18 cellular contexts compared by ENCODE assay signal in genomic region chr9:94944623-94945022, GRCh38.
DNase-seq lines count a peak whose midpoint lies in the region; ATAC-seq, FAIRE-seq and TF ChIP-seq lines count a peak whose summit lies in the region.
"Had no signal": no experiment of that assay in that cellular context is flagged by ENCODE, and none has a peak within 500 bp of the region (broad histone marks: within the 10 kb centered on the region; RNA-seq: fewer than 3 reads in every experiment).

No MANE protein-coding gene starts in this region.

- ATAC-seq in IMR-90 (ENCODE audit: low read depth) = no peak
- no peak for ATAC-seq in K562
- ATAC-seq in foreskin keratinocyte = no peak
- ATAC-seq in HG03457 (IDR thresholded peaks at IDR 0.05; ENCODE audit: unreplicated experiment) = no peak
- no peak for ATAC-seq in HG03565 (IDR thresholded peaks at IDR 0.05; ENCODE audit: unreplicated experiment)
- ATAC-seq in HG03108 (IDR thresholded peaks at IDR 0.05; ENCODE audit: unreplicated experiment) = no peak
- ATAC-seq: activated CD4-positive, CD25-positive, alpha-beta regulatory T cell treated with anti-CD3 and anti-CD28 coated beads, Interleukin-2, amount 50 U/mL, for 24 hours; left lobe of liver had no signal

- no peak overlapping the region for H3K23ac ChIP-seq in IMR-90 (ENCODE audit: low read depth, low read length)

- no peaks in the 10 kb centered on the region for H3K79me2 ChIP-seq in K562 (ENCODE audit: control insufficient read depth, insufficient read depth, low read length)

- H2BK5ac ChIP-seq in IMR-90 (ENCODE audit: low read depth, low read length, poor library complexity, severe bottlenecking) = peak overlapping the region; percentile 75

- H3K4ac ChIP-seq in IMR-90 (ENCODE audit: low read depth, low read length) = no peak overlapping the region; the same call in 1 of the 2 replicates

- H3K36me3 Mint-ChIP-seq in activated CD4-positive, alpha-beta T cell treated with anti-CD3 and anti-CD28 coated beads, Interleukin-2, amount 10 ng/mL, durations not matched to agents 24 days and 14 days (ENCODE audit: low read depth) = no peaks in the 10 kb centered on the region

- H3K9me1 ChIP-seq in IMR-90 (ENCODE audit: insufficient read depth, low read length) (peaks cover 13% of the 10 kb centered on the region), K562 (ENCODE audit: control insufficient read depth, insufficient read depth, low read length) (no peaks in the 10 kb centered on the region)

- H3K4me1 ChIP-seq in IMR-90 (ENCODE audit: control insufficient read depth, insufficient read depth, low read length) (peaks cover 20% of the 10 kb centered on the region), K562 (replicated peaks in 1 of 2; ENCODE audit: control insufficient read depth in 2 of 2, insufficient read depth in 2 of 2, low read length in 2 of 2) (peaks cover 0 to 9% of the 10 kb centered on the region in 2 experiments; a peak in 2 of 5 replicates), foreskin keratinocyte (peaks cover 17% of the 10 kb centered on the region)

- TF ChIP-seq POLR2A in IMR-90 (IDR thresholded peaks at IDR 0.05; ENCODE audit: low read depth, low read length) (no peak), K562 (conservative IDR thresholded peaks at IDR 0.05) (no peak)

- peak overlapping the region; percentile 33; the same call in 1 of the 2 replicates for H3K18ac ChIP-seq in IMR-90 (ENCODE audit: low read depth, low read length)

- no peaks in the 10 kb centered on the region for H3K9me3 ChIP-seq in IMR-90 (ENCODE audit: control insufficient read depth, insufficient read depth, low read length)
- H3K9me3 ChIP-seq in K562 (replicated peaks; ENCODE audit: control insufficient read depth, insufficient read depth, low read depth, low read length) = no peaks in the 10 kb centered on the region
- H3K9me3 ChIP-seq: spleen, thyroid gland had no signal

- no peak overlapping the region for H3K14ac ChIP-seq in IMR-90 (replicated peaks; ENCODE audit: low read depth, low read length)

- H4K91ac ChIP-seq in IMR-90 (ENCODE audit: insufficient read depth, low read depth, low read length) = peak overlapping the region; percentile 38; the same call in 1 of the 2 replicates

- H3K27me3 ChIP-seq in IMR-90 (ENCODE audit: control insufficient read depth, insufficient read depth, low read length) = no peaks in the 10 kb centered on the region
- H3K27me3 ChIP-seq in K562 (ENCODE audit: control insufficient read depth in 2 of 2, insufficient read depth in 2 of 2, low read length in 2 of 2) = no peaks in the 10 kb centered on the region
- H3K27me3 ChIP-seq in foreskin keratinocyte = no peaks in the 10 kb centered on the region
- H3K27me3 ChIP-seq: spleen, thyroid gland had no signal

- 0 out of 4 replicates have a peak overlapping the region, but pooled peaks of 1 of the 2 experiments have one; percentile 20 for H4K8ac ChIP-seq in IMR-90 (ENCODE audit: low read depth in 2 of 2, low read length in 2 of 2)

- H3K36me3 ChIP-seq in IMR-90 (ENCODE audit: control insufficient read depth, insufficient read depth, low read length) (no peaks in the 10 kb centered on the region), K562 (ENCODE audit: control insufficient read depth, insufficient read depth, low read length) (no peaks in the 10 kb centered on the region)
- H3K36me3 ChIP-seq: spleen, thyroid gland had no signal

- TF ChIP-seq CTCF in IMR-90 (conservative IDR thresholded peaks at IDR 0.05; ENCODE audit: low read depth, low read length) = no peak
- TF ChIP-seq CTCF in K562 (IDR thresholded peaks at IDR 0.05 in 2 of 3, conservative IDR thresholded peaks at IDR 0.05 in 1 of 3; ENCODE audit: insufficient read depth in 2 of 3, low read depth in 1 of 3, low read length in 3 of 3) = no peak
- no peak for TF ChIP-seq CTCF in foreskin keratinocyte (conservative IDR thresholded peaks at IDR 0.05)

- H4K20me1 ChIP-seq in IMR-90 (ENCODE audit: insufficient read depth, low read length) (no peaks in the 10 kb centered on the region), K562 (replicated peaks; ENCODE audit: control insufficient read depth, insufficient read depth, low read length) (no peaks in the 10 kb centered on the region)

- BruUV-seq in IMR-90 (replicated peaks; lab: Mats Ljungman, UMichigan) (no TSS peak), K562 (replicated peaks; lab: Mats Ljungman, UMichigan) (no TSS peak)

- H3K27ac Mint-ChIP-seq in activated CD4-positive, alpha-beta T cell treated with anti-CD3 and anti-CD28 coated beads, Interleukin-2, amount 10 ng/mL, durations not matched to agents 24 days and 14 days = no peak overlapping the region
- H3K27ac Mint-ChIP-seq: B cell; T-helper 2 cell treated with Interferon-gamma antibody and Interleukin-4, amounts not matched to agents 5 μg/mL and 100 μg/mL, for 36 hours had no signal

- H2BK15ac ChIP-seq in IMR-90 (ENCODE audit: low read depth, low read length) = 0 out of 3 replicates have a peak overlapping the region, but pooled peaks have one; percentile 8

- in situ Hi-C loops in IMR-90 (cut with MboI; ENCODE audit: low sequenced_read_pairs) = no loop called here
- in situ Hi-C loops in K562 (cut with MboI) = no loop called here

- H3K4me3 ChIP-seq in IMR-90 (ENCODE audit: insufficient read depth, low read depth, low read length) (no peak overlapping the region), K562 (no peak overlapping the region), skin epidermis (no peak overlapping the region)
- H3K4me3 ChIP-seq: spleen, thyroid gland had no signal

- peak overlapping the region; percentile 58 for H2BK120ac ChIP-seq in IMR-90 (ENCODE audit: low read depth, low read length)

- H3K56ac ChIP-seq in IMR-90 (ENCODE audit: extremely low read depth, insufficient read depth, low read length) = no peak overlapping the region

- H3K4me2 ChIP-seq in IMR-90 (ENCODE audit: low read depth, low read length) (no peak overlapping the region; the same call in 1 of the 2 replicates), K562 (ENCODE audit: insufficient read depth, low read length) (no peak overlapping the region)

- FAIRE-seq in K562 (lab: Jason Lieb, UNC) = no peak

- no peak for TF ChIP-seq EP300 in K562 (IDR thresholded peaks at IDR 0.05; ENCODE audit: low read length)

- peak overlapping the region; percentile 31; the same call in 1 of the 2 replicates for H2AK5ac ChIP-seq in IMR-90 (ENCODE audit: low read depth, low read length)

- H3K4me1 Mint-ChIP-seq in activated CD4-positive, alpha-beta T cell treated with anti-CD3 and anti-CD28 coated beads, Interleukin-2, amount 10 ng/mL, durations not matched to agents 24 days and 14 days = peaks cover 8% of the 10 kb centered on the region
- H3K4me1 Mint-ChIP-seq: B cell had no signal

- intact Hi-C loops in IMR-90 (cut with micrococcal nuclease) = loop anchor here (2.0 kb wide), 1 partner anchor 22 kb away; no protein-coding TSS in a partner anchor
- intact Hi-C loops in K562 (cut with micrococcal nuclease) = no loop called here
- intact Hi-C loops in activated CD4-positive, alpha-beta T cell treated with anti-CD3 and anti-CD28 coated beads, Interleukin-2, amount 10 ng/mL, durations not matched to agents 24 days and 14 days (cut with micrococcal nuclease) = no loop called here

- peak overlapping the region; percentile 46; the same call in 1 of the 2 replicates for H3K27ac ChIP-seq in IMR-90 (ENCODE audit: insufficient read depth, low read length)
- no peak overlapping the region for H3K27ac ChIP-seq in K562 (ENCODE audit: extremely low read depth, low read depth, low read length)
- peak overlapping the region; percentile 77 for H3K27ac ChIP-seq in foreskin keratinocyte
- H3K27ac ChIP-seq in skin epidermis = peak overlapping the region in 12 of 21 experiments; percentile 22 to 81 (median 66)
- H3K27ac ChIP-seq: spleen had no signal

- no peak overlapping the region for H3K4me3 Mint-ChIP-seq in activated CD4-positive, alpha-beta T cell treated with anti-CD3 and anti-CD28 coated beads, Interleukin-2, amount 10 ng/mL, durations not matched to agents 24 days and 14 days
- H3K4me3 Mint-ChIP-seq: B cell; T-helper 2 cell treated with Interferon-gamma antibody and Interleukin-4, amounts not matched to agents 5 μg/mL and 100 μg/mL, for 36 hours had no signal

- H3K27me3 Mint-ChIP-seq in activated CD4-positive, alpha-beta T cell treated with anti-CD3 and anti-CD28 coated beads, Interleukin-2, amount 10 ng/mL, durations not matched to agents 24 days and 14 days = no peaks in the 10 kb centered on the region
- H3K27me3 Mint-ChIP-seq: B cell had no signal

- CTCF ChIA-PET in IMR-90 (lab: Yijun Ruan, JAX) = no interaction called here
- CTCF ChIA-PET in K562 (lab: Yijun Ruan, JAX; ENCODE audit: low intra/inter-chr PET ratio) = no interaction called here

- no peak overlapping the region for H2AK9ac ChIP-seq in IMR-90 (replicated peaks; ENCODE audit: low read depth, low read length, poor library complexity)

- no peaks in the 10 kb centered on the region for H3K9me3 Mint-ChIP-seq in activated CD4-positive, alpha-beta T cell treated with anti-CD3 and anti-CD28 coated beads, Interleukin-2, amount 10 ng/mL, durations not matched to agents 24 days and 14 days
- H3K9me3 Mint-ChIP-seq: T-helper 2 cell treated with Interferon-gamma antibody and Interleukin-4, amounts not matched to agents 5 μg/mL and 100 μg/mL, for 36 hours had no signal

- no peak overlapping the region for H3K9ac ChIP-seq in IMR-90 (ENCODE audit: low read depth, low read length)
- no peak overlapping the region for H3K9ac ChIP-seq in K562 (ENCODE audit: insufficient read depth in 1 of 2, low read depth in 2 of 2, low read length in 2 of 2)

- dilution Hi-C loops in IMR-90 (cut with HindIII; ENCODE audit: low sequenced_read_pairs, unreplicated experiment) = no loop called here

- H2AFZ ChIP-seq in IMR-90 (replicated peaks; ENCODE audit: low read length, poor library complexity) (no peak overlapping the region), K562 (ENCODE audit: low read depth, low read length) (no peak overlapping the region)

- no CpG with 5 or more reads among the region's 1 CpG for WGBS in IMR-90 (ENCODE audit: extremely low coverage in 2 of 2, insufficient read length in 1 of 2), 2 experiments
- 60% methylated on average over 1 of the region's 1 CpG for WGBS in K562 (ENCODE audit: insufficient coverage, low coverage, missing lambda C conversion rate)

- POLR2A ChIA-PET in IMR-90 (lab: Charles Lee; ENCODE audit: unreplicated experiment) = no interaction called here
- POLR2A ChIA-PET in K562 (lab: Yijun Ruan, JAX) = no interaction called here

- TF ChIP-seq RAD21 in IMR-90 (IDR thresholded peaks at IDR 0.05; ENCODE audit: low read length) (no peak), K562 (CRISPR knock-in tag; conservative IDR thresholded peaks at IDR 0.05 in 1 of 2, IDR thresholded peaks at IDR 0.05 in 1 of 2) (no peak)

- DNase-seq in IMR-90 (peak; percentile 62), K562 (ENCODE audit: extremely low read depth in 1 of 4, low spot score in 3 of 4) (no peak), foreskin keratinocyte (no peak)
- no peak for DNase-seq in activated CD4-positive, alpha-beta T cell treated with anti-CD3 and anti-CD28 coated beads, Interleukin-2, amount 10 ng/mL, durations not matched to agents 24 days and 14 days
- DNase-seq: dermis blood vessel endothelial cell, NCI-H187 treated with DMSO at 0.1 percent for 48 hours, NCI-H446 treated with DMSO at 0.1 percent for 48 hours, occipital lobe, spleen, thyroid gland had no signal

- peak overlapping the region; percentile 35; the same call in 1 of the 2 replicates for H2BK20ac ChIP-seq in IMR-90 (ENCODE audit: low read depth, low read length)

- H4K5ac ChIP-seq in IMR-90 (ENCODE audit: low read depth, low read length) = peak overlapping the region; percentile 20; the same call in 1 of the 2 replicates

- peaks cover 3 to 11% of the 10 kb centered on the region in 2 experiments; a peak in 3 of 4 replicates for H3K79me1 ChIP-seq in IMR-90 (ENCODE audit: low read depth in 1 of 2, low read length in 2 of 2)
